Comparison of ENCODE assay signal across 1 cellular context in genomic region chr12:123532808-123533649, GRCh38.
A peak's percentile ranks its signal among the peaks of the same experiment; 100 is the strongest.
TF ChIP-seq lines count a peak whose summit lies in the region.

No MANE protein-coding gene starts in this region.

TF ChIP-seq in HepG2, 621 proteins besides CTCF, POLR2A, EP300 and RAD21 (continued from another document and continues in another):
- TF ChIP-seq CBFB (CRISPR knock-in tag; IDR thresholded peaks at IDR 0.05), result peak; percentile 73
- TF ChIP-seq, protein P1, sequence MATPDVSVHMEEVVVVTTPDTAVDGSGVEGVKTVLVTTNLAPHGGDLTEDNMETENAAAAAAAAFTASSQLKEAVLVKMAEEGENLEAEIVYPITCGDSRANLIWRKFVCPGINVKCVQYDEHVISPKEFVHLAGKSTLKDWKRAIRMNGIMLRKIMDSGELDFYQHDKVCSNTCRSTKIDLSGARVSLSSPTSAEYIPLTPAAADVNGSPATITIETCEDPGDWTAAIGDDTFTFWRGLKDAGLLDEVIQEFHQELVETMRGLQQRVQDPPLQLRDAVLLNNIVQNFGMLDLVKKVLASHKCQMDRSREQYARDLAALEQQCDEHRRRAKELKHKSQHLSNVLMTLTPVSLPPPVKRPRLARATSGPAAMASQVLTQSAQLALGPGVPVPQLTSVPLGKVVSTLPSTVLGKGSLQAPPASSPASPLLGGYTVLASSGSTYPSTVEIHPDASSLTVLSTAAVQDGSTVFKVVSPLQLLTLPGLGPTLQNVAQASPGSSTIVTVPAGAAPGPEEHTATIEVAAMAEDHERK (CRISPR knock-in tag; IDR thresholded peaks at IDR 0.05; ENCODE audit: low read depth), result no peak
- 0 out of 2 replicates have a peak, but pooled peaks have one; percentile 6 for TF ChIP-seq HMG20B (CRISPR knock-in tag; conservative IDR thresholded peaks at IDR 0.05)
- TF ChIP-seq, protein P2, sequence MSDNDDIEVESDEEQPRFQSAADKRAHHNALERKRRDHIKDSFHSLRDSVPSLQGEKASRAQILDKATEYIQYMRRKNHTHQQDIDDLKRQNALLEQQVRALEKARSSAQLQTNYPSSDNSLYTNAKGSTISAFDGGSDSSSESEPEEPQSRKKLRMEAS (IDR thresholded peaks at IDR 0.05), result peak; percentile 95
- TF ChIP-seq CEBPB (IDR thresholded peaks at IDR 0.05; ENCODE audit: borderline replicate concordance, low read depth, low read length), result no peak
- peak; percentile 68; the same call in 1 of the 2 replicates for TF ChIP-seq TFE3 (CRISPR knock-in tag; IDR thresholded peaks at IDR 0.05)
- TF ChIP-seq U2AF1 (optimal IDR thresholded peaks at IDR 0.05; ENCODE audit: low read depth, low read length), result no peak
- no peak for TF ChIP-seq MTF1 (CRISPR knock-in tag; IDR thresholded peaks at IDR 0.05)
- TF ChIP-seq ZNF646 (CRISPR knock-in tag; IDR thresholded peaks at IDR 0.05), result no peak
- peak; percentile 99 for TF ChIP-seq ZMYM3 (CRISPR knock-in tag; IDR thresholded peaks at IDR 0.05)
- peak; percentile 63 for TF ChIP-seq RXRB (CRISPR knock-in tag; IDR thresholded peaks at IDR 0.05; ENCODE audit: borderline replicate concordance)
- TF ChIP-seq TBX3 (IDR thresholded peaks at IDR 0.05; ENCODE audit: borderline replicate concordance), result no peak
- no peak for TF ChIP-seq KLF6 (CRISPR knock-in tag; IDR thresholded peaks at IDR 0.05)
- TF ChIP-seq POLR2AphosphoS2 (IDR thresholded peaks at IDR 0.05; ENCODE audit: low read depth, low read length), result no peak
- no peak for TF ChIP-seq SMAD3 (CRISPR knock-in tag; IDR thresholded peaks at IDR 0.05)
- TF ChIP-seq, protein P3, sequence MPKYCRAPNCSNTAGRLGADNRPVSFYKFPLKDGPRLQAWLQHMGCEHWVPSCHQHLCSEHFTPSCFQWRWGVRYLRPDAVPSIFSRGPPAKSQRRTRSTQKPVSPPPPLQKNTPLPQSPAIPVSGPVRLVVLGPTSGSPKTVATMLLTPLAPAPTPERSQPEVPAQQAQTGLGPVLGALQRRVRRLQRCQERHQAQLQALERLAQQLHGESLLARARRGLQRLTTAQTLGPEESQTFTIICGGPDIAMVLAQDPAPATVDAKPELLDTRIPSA (CRISPR knock-in tag; IDR thresholded peaks at IDR 0.05; ENCODE audit: borderline replicate concordance), result peak; percentile 83; the same call in 1 of the 2 replicates
- TF ChIP-seq, protein P4, sequence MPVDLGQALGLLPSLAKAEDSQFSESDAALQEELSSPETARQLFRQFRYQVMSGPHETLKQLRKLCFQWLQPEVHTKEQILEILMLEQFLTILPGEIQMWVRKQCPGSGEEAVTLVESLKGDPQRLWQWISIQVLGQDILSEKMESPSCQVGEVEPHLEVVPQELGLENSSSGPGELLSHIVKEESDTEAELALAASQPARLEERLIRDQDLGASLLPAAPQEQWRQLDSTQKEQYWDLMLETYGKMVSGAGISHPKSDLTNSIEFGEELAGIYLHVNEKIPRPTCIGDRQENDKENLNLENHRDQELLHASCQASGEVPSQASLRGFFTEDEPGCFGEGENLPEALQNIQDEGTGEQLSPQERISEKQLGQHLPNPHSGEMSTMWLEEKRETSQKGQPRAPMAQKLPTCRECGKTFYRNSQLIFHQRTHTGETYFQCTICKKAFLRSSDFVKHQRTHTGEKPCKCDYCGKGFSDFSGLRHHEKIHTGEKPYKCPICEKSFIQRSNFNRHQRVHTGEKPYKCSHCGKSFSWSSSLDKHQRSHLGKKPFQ (CRISPR knock-in tag; IDR thresholded peaks at IDR 0.05; ENCODE audit: insufficient replicate concordance), result no peak
- no peak for TF ChIP-seq SKIL (CRISPR knock-in tag; IDR thresholded peaks at IDR 0.05; ENCODE audit: borderline replicate concordance)
- TF ChIP-seq ARID3A (IDR thresholded peaks at IDR 0.05; ENCODE audit: low read depth, low read length), result no peak
- no peak for TF ChIP-seq ZNF17 (CRISPR knock-in tag; IDR thresholded peaks at IDR 0.05)
- TF ChIP-seq, protein P5, sequence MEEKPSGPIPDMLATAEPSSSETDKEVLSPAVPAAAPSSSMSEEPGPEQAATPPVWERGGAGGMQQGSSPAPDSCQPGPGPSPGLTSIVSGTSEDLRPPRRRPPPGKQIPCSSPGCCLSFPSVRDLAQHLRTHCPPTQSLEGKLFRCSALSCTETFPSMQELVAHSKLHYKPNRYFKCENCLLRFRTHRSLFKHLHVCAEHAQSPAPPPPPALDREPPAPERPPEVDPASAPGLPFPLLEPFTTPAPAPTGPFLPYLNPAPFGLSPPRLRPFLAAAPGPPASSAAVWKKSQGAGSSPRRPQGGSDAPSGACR (CRISPR knock-in tag; IDR thresholded peaks at IDR 0.05), result no peak; the same call in 1 of the 2 replicates
- 0 out of 2 replicates have a peak, but pooled peaks have one; percentile 54 for TF ChIP-seq ZNF709 (CRISPR knock-in tag; IDR thresholded peaks at IDR 0.05)
- TF ChIP-seq ZNF337 (CRISPR knock-in tag; IDR thresholded peaks at IDR 0.05; ENCODE audit: borderline replicate concordance, low read depth), result no peak; the same call in 1 of the 2 replicates
- TF ChIP-seq, protein P6, sequence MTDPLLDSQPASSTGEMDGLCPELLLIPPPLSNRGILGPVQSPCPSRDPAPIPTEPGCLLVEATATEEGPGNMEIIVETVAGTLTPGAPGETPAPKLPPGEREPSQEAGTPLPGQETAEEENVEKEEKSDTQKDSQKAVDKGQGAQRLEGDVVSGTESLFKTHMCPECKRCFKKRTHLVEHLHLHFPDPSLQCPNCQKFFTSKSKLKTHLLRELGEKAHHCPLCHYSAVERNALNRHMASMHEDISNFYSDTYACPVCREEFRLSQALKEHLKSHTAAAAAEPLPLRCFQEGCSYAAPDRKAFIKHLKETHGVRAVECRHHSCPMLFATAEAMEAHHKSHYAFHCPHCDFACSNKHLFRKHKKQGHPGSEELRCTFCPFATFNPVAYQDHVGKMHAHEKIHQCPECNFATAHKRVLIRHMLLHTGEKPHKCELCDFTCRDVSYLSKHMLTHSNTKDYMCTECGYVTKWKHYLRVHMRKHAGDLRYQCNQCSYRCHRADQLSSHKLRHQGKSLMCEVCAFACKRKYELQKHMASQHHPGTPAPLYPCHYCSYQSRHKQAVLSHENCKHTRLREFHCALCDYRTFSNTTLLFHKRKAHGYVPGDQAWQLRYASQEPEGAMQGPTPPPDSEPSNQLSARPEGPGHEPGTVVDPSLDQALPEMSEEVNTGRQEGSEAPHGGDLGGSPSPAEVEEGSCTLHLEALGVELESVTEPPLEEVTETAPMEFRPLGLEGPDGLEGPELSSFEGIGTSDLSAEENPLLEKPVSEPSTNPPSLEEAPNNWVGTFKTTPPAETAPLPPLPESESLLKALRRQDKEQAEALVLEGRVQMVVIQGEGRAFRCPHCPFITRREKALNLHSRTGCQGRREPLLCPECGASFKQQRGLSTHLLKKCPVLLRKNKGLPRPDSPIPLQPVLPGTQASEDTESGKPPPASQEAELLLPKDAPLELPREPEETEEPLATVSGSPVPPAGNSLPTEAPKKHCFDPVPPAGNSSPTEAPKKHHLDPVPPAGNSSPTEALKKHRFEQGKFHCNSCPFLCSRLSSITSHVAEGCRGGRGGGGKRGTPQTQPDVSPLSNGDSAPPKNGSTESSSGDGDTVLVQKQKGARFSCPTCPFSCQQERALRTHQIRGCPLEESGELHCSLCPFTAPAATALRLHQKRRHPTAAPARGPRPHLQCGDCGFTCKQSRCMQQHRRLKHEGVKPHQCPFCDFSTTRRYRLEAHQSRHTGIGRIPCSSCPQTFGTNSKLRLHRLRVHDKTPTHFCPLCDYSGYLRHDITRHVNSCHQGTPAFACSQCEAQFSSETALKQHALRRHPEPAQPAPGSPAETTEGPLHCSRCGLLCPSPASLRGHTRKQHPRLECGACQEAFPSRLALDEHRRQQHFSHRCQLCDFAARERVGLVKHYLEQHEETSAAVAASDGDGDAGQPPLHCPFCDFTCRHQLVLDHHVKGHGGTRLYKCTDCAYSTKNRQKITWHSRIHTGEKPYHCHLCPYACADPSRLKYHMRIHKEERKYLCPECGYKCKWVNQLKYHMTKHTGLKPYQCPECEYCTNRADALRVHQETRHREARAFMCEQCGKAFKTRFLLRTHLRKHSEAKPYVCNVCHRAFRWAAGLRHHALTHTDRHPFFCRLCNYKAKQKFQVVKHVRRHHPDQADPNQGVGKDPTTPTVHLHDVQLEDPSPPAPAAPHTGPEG (CRISPR knock-in tag; IDR thresholded peaks at IDR 0.05), result peak; percentile 86; the same call in 1 of the 2 replicates
